10 cellular contexts compared by ENCODE assay signal in the genomic region with DNA sequence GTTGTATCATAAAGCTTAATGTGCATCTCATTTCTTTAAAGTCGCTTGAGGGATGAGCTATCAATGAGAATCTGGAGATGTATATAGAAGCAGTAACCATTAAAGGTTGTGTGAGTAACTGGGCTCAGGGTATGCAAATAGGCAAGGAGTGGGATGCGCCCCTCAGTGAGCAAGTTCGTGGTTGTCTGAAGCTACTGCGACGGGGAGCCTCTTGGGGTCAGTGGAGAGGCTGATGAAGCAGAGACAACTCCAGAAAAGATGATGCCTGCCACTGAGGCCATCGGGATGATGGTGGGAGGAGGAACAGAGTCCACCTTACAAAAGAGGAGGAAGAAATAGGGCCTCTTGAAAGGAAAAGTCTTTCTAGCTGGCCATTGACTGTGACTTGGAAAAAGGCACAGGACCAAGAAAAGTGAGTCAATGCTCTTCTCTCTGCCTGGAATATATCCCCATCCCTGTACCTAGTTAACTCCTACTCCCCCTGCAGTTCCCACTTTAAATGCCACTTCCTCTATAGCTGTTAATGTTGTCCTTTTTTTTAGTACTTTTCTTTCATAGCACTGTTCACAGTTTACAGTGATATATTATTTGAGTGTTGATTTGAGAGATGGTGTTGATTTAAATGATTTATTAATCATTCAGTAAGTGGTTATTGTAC. TPM values are rescaled to one million over a fixed set of nuclear protein-coding genes. Genes with fewer than 3 reads are reported as not detected.
DNase-seq lines count a peak whose midpoint lies in the region; ATAC-seq lines count a peak whose summit lies in the region.
"Had no signal": no experiment of that assay in that cellular context is flagged by ENCODE, and none has a peak within 500 bp of the region (broad histone marks: within the 10 kb centered on the region; RNA-seq: fewer than 3 reads in every experiment).

No MANE protein-coding gene starts in this region.

- no peak overlapping the region for H3K27ac ChIP-seq in effector memory CD4-positive, alpha-beta T cell (ENCODE audit: insufficient read depth, low read length, poor library complexity, severe bottlenecking)
- H3K27ac ChIP-seq: epithelial cell of prostate, neutrophil had no signal

- no peaks in the 10 kb centered on the region for H3K4me1 ChIP-seq in iPS-15b (ENCODE audit: control insufficient read depth, insufficient read depth, low read length)
- H3K4me1 ChIP-seq in effector memory CD4-positive, alpha-beta T cell (ENCODE audit: control insufficient read depth, insufficient read depth, low read length, poor library complexity, severe bottlenecking), result no peaks in the 10 kb centered on the region

- H3K27me3 ChIP-seq in iPS-15b (ENCODE audit: control insufficient read depth, insufficient read depth, low read length), result no peaks in the 10 kb centered on the region
- no peaks in the 10 kb centered on the region for H3K27me3 ChIP-seq in effector memory CD4-positive, alpha-beta T cell (replicated peaks; ENCODE audit: control insufficient read depth, insufficient read depth, low read length, poor library complexity, severe bottlenecking)
- H3K27me3 ChIP-seq: neutrophil had no signal

- no peak overlapping the region for H3K9ac ChIP-seq in iPS-15b (ENCODE audit: low read depth, low read length)

- peak overlapping the region; percentile 24 for H3K4me3 ChIP-seq in iPS-15b (ENCODE audit: low read depth, low read length)
- no peak overlapping the region for H3K4me3 ChIP-seq in effector memory CD4-positive, alpha-beta T cell (ENCODE audit: insufficient read depth, low read depth, low read length, poor library complexity, severe bottlenecking)

- H3K36me3 ChIP-seq in iPS-15b (ENCODE audit: control insufficient read depth, insufficient read depth, low read length), result no peaks in the 10 kb centered on the region
- H3K36me3 ChIP-seq in effector memory CD4-positive, alpha-beta T cell (ENCODE audit: control insufficient read depth, insufficient read depth, low read length), result no peaks in the 10 kb centered on the region
- H3K36me3 ChIP-seq: neutrophil had no signal

- no peaks in the 10 kb centered on the region for H3K9me3 ChIP-seq in iPS-15b (ENCODE audit: control insufficient read depth, insufficient read depth, low read length)
- no peaks in the 10 kb centered on the region for H3K9me3 ChIP-seq in effector memory CD4-positive, alpha-beta T cell (ENCODE audit: control insufficient read depth, low read length)
- H3K9me3 ChIP-seq: neutrophil had no signal

- ATAC-seq in GM18519 (IDR thresholded peaks at IDR 0.05; ENCODE audit: low FRiP score, unreplicated experiment), result peak; percentile 77
- ATAC-seq in GM21529 (IDR thresholded peaks at IDR 0.05; ENCODE audit: unreplicated experiment), result peak; percentile 95
- peak; percentile 93 for ATAC-seq in HG03432 (IDR thresholded peaks at IDR 0.05; ENCODE audit: unreplicated experiment)

- DNase-seq in NCI-H2171 treated with DMSO at 0.1 percent for 48 hours (lab: John Stamatoyannopoulos, UW) (no peak), HT-29 (ENCODE audit: low spot score) (no peak), NCI-H2227 (lab: John Stamatoyannopoulos, UW; ENCODE audit: unreplicated experiment) (no peak)
- DNase-seq in effector memory CD4-positive, alpha-beta T cell, result no peak

RNA-seq across cellular contexts. Expression of gene LSM6, which starts 51.4 kb away (rescaled TPM):
- 25.6 and 29.2 TPM in 2 replicates for total RNA-seq in HT-29 (2014; rRNA removed; shearing (Covaris generic))
